8 cellular contexts compared by ENCODE assay signal in the genomic region with DNA sequence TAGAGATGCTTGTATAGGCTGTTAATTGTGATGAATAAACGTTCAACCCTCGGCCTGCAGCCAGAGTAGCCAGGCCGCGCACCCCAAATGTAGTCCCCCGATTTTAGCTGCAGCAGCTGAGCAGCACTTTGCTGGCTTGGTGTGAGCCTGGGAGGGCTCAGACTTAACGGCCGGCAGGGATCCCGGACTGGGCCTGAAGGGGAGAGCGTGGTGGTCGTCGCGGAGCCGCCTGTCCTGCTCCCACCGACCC. TPM values are rescaled to one million over a fixed set of nuclear protein-coding genes. Genes with fewer than 3 reads are reported as not detected.
DNase-seq lines count a peak whose midpoint lies in the region; ATAC-seq and TF ChIP-seq lines count a peak whose summit lies in the region.

No MANE protein-coding gene starts in this region.

- peak overlapping the region; percentile 95 for H3K4me3 Mint-ChIP-seq in activated naive CD4-positive, alpha-beta T cell treated with anti-CD3 and anti-CD28 coated beads for 36 hours
- H3K4me3 Mint-ChIP-seq in memory B cell: peak overlapping the region; percentile 81
- peak overlapping the region; percentile 96 for H3K4me3 Mint-ChIP-seq in type B pancreatic cell

- intact Hi-C loops in activated naive CD4-positive, alpha-beta T cell treated with anti-CD3 and anti-CD28 coated beads for 36 hours (cut with micrococcal nuclease): loop anchor here (1.0 kb wide), 4 partner anchors 13 to 147 kb away; a partner anchor contains a TSS

- CTCF ChIA-PET in activated naive CD4-positive, alpha-beta T cell treated with anti-CD3 and anti-CD28 coated beads for 36 hours (lab: Charles Lee): interaction anchor here (0.7 to 1.5 kb wide), 2 partner anchors 10 to 40 kb away, joined by 3 to 4 read pairs; no protein-coding TSS in a partner anchor

- no peak for DNase-seq in activated naive CD4-positive, alpha-beta T cell treated with anti-CD3 and anti-CD28 coated beads for 36 hours
- DNase-seq in activated naive CD4-positive, alpha-beta T cell (lab: John Stamatoyannopoulos, UW): no peak
- DNase-seq in brain microvascular endothelial cell: no peak
- no peak for DNase-seq in memory B cell (ENCODE audit: low spot score in 2 of 2)
- DNase-seq in type B pancreatic cell (ENCODE audit: extremely low spot score, unreplicated experiment): no peak
- no peak for DNase-seq in stimulated activated CD4-positive, alpha-beta T cell treated with anti-CD3 and anti-CD28 coated beads, Interleukin-4, amount 100 ng/mL, for 4 hours
- no peak for DNase-seq in SKM-1 (lab: John Stamatoyannopoulos, UW; ENCODE audit: unreplicated experiment)

- in situ Hi-C loops in brain microvascular endothelial cell (cut with HindIII; ENCODE audit: low pct_ligation_motif_present, low sequenced_read_pairs): loop anchor here (25.0 kb wide), 1 partner anchor 112 kb away; a partner anchor contains a TSS

- no peak for ATAC-seq in memory B cell (ENCODE audit: low read depth)
- no peak for ATAC-seq in HG03571 (IDR thresholded peaks at IDR 0.05; ENCODE audit: unreplicated experiment)

- no peaks in the 10 kb centered on the region for H3K9me3 Mint-ChIP-seq in activated naive CD4-positive, alpha-beta T cell treated with anti-CD3 and anti-CD28 coated beads for 36 hours
- H3K9me3 Mint-ChIP-seq in memory B cell: no peaks in the 10 kb centered on the region
- H3K9me3 Mint-ChIP-seq in type B pancreatic cell: no peaks in the 10 kb centered on the region

- peaks cover 24% of the 10 kb centered on the region for H3K36me3 Mint-ChIP-seq in activated naive CD4-positive, alpha-beta T cell treated with anti-CD3 and anti-CD28 coated beads for 36 hours (ENCODE audit: low read depth)
- peaks cover 31% of the 10 kb centered on the region for H3K36me3 Mint-ChIP-seq in memory B cell
- H3K36me3 Mint-ChIP-seq in type B pancreatic cell: peaks cover 11% of the 10 kb centered on the region

- H3K4me3 ChIP-seq in brain microvascular endothelial cell (ENCODE audit: low read depth, low read length): peak overlapping the region; percentile 74

- H3K27ac Mint-ChIP-seq in activated naive CD4-positive, alpha-beta T cell treated with anti-CD3 and anti-CD28 coated beads for 36 hours: peak overlapping the region; percentile 93
- H3K27ac Mint-ChIP-seq in memory B cell (no peak overlapping the region), type B pancreatic cell (peak overlapping the region; percentile 91)

- H3K4me1 Mint-ChIP-seq in activated naive CD4-positive, alpha-beta T cell treated with anti-CD3 and anti-CD28 coated beads for 36 hours (ENCODE audit: low read depth): peaks cover 17% of the 10 kb centered on the region
- peaks cover 21% of the 10 kb centered on the region for H3K4me1 Mint-ChIP-seq in memory B cell
- H3K4me1 Mint-ChIP-seq in type B pancreatic cell (ENCODE audit: unreplicated experiment): peaks cover 20% of the 10 kb centered on the region

- H3K27ac ChIP-seq in brain microvascular endothelial cell: no peak overlapping the region

- no peaks in the 10 kb centered on the region for H3K27me3 ChIP-seq in brain microvascular endothelial cell (replicated peaks)

- H3K27me3 Mint-ChIP-seq in activated naive CD4-positive, alpha-beta T cell treated with anti-CD3 and anti-CD28 coated beads for 36 hours (ENCODE audit: low read depth): no peaks in the 10 kb centered on the region
- peaks cover 10% of the 10 kb centered on the region for H3K27me3 Mint-ChIP-seq in memory B cell
- H3K27me3 Mint-ChIP-seq in type B pancreatic cell: no peaks in the 10 kb centered on the region

- TF ChIP-seq CTCF in brain microvascular endothelial cell (IDR thresholded peaks at IDR 0.05; ENCODE audit: low read depth, low read length, missing control alignments) (no peak), type B pancreatic cell (conservative IDR thresholded peaks at IDR 0.05) (no peak)

- peaks cover 45% of the 10 kb centered on the region for H3K36me3 ChIP-seq in brain microvascular endothelial cell (replicated peaks)

RNA-seq across cellular contexts. Expression of a gene that starts 11.9 kb away (rescaled TPM):
- total RNA-seq in activated naive CD4-positive, alpha-beta T cell treated with anti-CD3 and anti-CD28 coated beads for 36 hours: 1 to 10 TPM; 2.1 to 2.3 TPM
- total RNA-seq in type B pancreatic cell (ENCODE audit: low replicate concordance): 26.9 and 35.5 TPM in 2 replicates

RNA-seq across cellular contexts. Expression of a gene that starts 12.9 kb away (rescaled TPM):
- 10 to 100 TPM; 51.1 to 61.0 TPM for total RNA-seq in activated naive CD4-positive, alpha-beta T cell treated with anti-CD3 and anti-CD28 coated beads for 36 hours
- 107 and 131 TPM in 2 replicates for total RNA-seq in type B pancreatic cell (ENCODE audit: low replicate concordance)

RNA-seq across cellular contexts. Expression of a gene that starts 13.2 kb away (rescaled TPM):
- 1 to 10 TPM; 2.0 to 2.3 TPM for total RNA-seq in activated naive CD4-positive, alpha-beta T cell treated with anti-CD3 and anti-CD28 coated beads for 36 hours
- 14.2 and 15.0 TPM in 2 replicates for total RNA-seq in type B pancreatic cell (ENCODE audit: low replicate concordance)

RNA-seq across cellular contexts. Expression of a gene that starts 26.8 kb away (rescaled TPM):
- total RNA-seq in activated naive CD4-positive, alpha-beta T cell treated with anti-CD3 and anti-CD28 coated beads for 36 hours: 10 to 100 TPM; 23.3 to 26.4 TPM
- 41.5 and 42.4 TPM in 2 replicates for total RNA-seq in type B pancreatic cell (ENCODE audit: low replicate concordance)
